Comparison of ENCODE assay signal across 10 cellular contexts in the genomic region with DNA sequence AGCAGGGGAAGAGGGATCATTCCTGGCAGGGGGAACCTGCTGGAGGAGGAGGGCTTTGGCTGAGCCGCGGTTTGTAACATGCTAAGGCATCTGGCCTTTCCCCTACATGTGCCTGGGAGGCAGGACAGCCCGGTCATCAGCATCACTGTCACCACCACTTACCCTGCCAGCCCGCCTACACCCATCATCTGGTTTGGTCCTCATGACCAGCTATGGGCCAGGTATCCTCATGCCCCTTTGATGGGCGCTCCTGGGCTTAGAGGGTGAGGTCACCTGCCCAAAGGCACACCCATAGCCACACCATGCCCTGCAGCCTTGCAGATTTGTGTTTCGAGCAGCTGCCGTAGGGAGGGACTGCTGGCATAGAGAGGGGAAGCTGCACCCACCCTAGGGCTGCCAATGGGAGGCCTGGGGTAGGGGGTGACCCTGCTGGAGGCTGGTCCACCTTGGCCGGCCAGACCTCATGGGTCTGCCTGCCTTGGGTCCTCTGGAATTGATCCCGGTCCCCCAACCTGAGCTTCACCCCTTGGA. TPM values are rescaled to one million over a fixed set of nuclear protein-coding genes. Genes with fewer than 3 reads are reported as not detected.
DNase-seq lines count a peak whose midpoint lies in the region; ATAC-seq and TF ChIP-seq lines count a peak whose summit lies in the region.
"Had no signal": no experiment of that assay in that cellular context is flagged by ENCODE, and none has a peak within 500 bp of the region (broad histone marks: within the 10 kb centered on the region; RNA-seq: fewer than 3 reads in every experiment).

No MANE protein-coding gene starts in this region.

- H3K27ac ChIP-seq in heart left ventricle, result peak overlapping the region in 10 of 12 donors; percentile 23 to 93 (median 72)
- H3K27ac ChIP-seq in duodenal mucosa (ENCODE audit: low read depth, low read length), result peak overlapping the region; percentile 53
- no peak overlapping the region for H3K27ac ChIP-seq in mesendoderm (ENCODE audit: low read depth, low read length)
- peak overlapping the region; percentile 95 for H3K27ac ChIP-seq in vagina
- H3K27ac ChIP-seq: neutrophil had no signal

- DNase-seq in heart left ventricle, result no peak
- no peak for DNase-seq in Right ventricle myocardium inferior (ENCODE audit: missing footprints)
- no peak for DNase-seq in mesendoderm
- DNase-seq in vagina (ENCODE audit: extremely low spot score in 2 of 2), result no peak
- DNase-seq in NCI-H187 treated with DMSO at 0.1 percent for 48 hours (lab: John Stamatoyannopoulos, UW), result no peak
- DNase-seq: AML-193 had no signal

- H2BK5ac ChIP-seq in mesendoderm (ENCODE audit: low read length), result no peak overlapping the region

- H3K36me3 ChIP-seq in heart left ventricle (peaks cover 0 to 10% (median 0%) of the 10 kb centered on the region in 9 donors), duodenal mucosa (ENCODE audit: control insufficient read depth in 1 of 2, insufficient read depth in 2 of 2, low read length in 2 of 2) (no peaks in the 10 kb centered on the region), mesendoderm (ENCODE audit: control insufficient read depth, insufficient read depth, low read length) (no peaks in the 10 kb centered on the region), vagina (peaks cover 2 to 9% of the 10 kb centered on the region in 2 donors)
- H3K36me3 ChIP-seq: neutrophil had no signal

- TF ChIP-seq POLR2A in heart left ventricle (IDR thresholded peaks at IDR 0.05), result no peak
- TF ChIP-seq POLR2A in vagina (IDR thresholded peaks at IDR 0.05), result no peak
- TF ChIP-seq POLR2A in GM18505 (IDR thresholded peaks at IDR 0.05; ENCODE audit: borderline replicate concordance, extremely low read depth, insufficient read depth, insufficient read length), result no peak

- H4K5ac ChIP-seq in mesendoderm (ENCODE audit: low read length), result no peak overlapping the region

- H3K27me3 ChIP-seq in heart left ventricle (peaks cover 0 to 43% (median 4%) of the 10 kb centered on the region in 9 donors), duodenal mucosa (ENCODE audit: control insufficient read depth in 1 of 2, insufficient read depth in 2 of 2, low read length in 2 of 2) (peaks cover 20 to 28% of the 10 kb centered on the region in 2 donors), mesendoderm (ENCODE audit: insufficient read depth, low read length, poor library complexity) (no peaks in the 10 kb centered on the region), vagina (no peaks in the 10 kb centered on the region)

- H3K4me2 ChIP-seq in mesendoderm (ENCODE audit: low read length), result peak overlapping the region; percentile 68

- peak overlapping the region; percentile 88 for H3K56ac ChIP-seq in mesendoderm (ENCODE audit: low read length)

- H3K4me3 ChIP-seq in heart left ventricle (peak overlapping the region in 10 of 12 donors; percentile 24 to 65 (median 50)), duodenal mucosa (ENCODE audit: low read depth in 1 of 2, low read length in 2 of 2) (peak overlapping the region; percentile 19 to 50), mesendoderm (ENCODE audit: low read length) (no peak overlapping the region), vagina (peak overlapping the region; percentile 62 to 63)

- no peak overlapping the region for H2BK15ac ChIP-seq in mesendoderm (replicated peaks; ENCODE audit: low read depth)

- H2AK5ac ChIP-seq in mesendoderm (ENCODE audit: low read length), result peak overlapping the region; percentile 43

- H3K18ac ChIP-seq in mesendoderm (ENCODE audit: low read length), result peak overlapping the region; percentile 24

- 40 to 62% (median 43%) methylated on average over 9 of the region's 9 CpGs for WGBS in heart left ventricle, 4 donors
- no CpG with 5 or more reads among the region's 9 CpGs for WGBS in mesendoderm (ENCODE audit: extremely low coverage, insufficient coverage, low lambda C conversion rate)

- no peak overlapping the region for H2BK120ac ChIP-seq in mesendoderm (ENCODE audit: low read depth, low read length)

- intact Hi-C loops in heart left ventricle (cut with DNase I) (loop anchor here in 2 of 10 donors (5.0 kb wide), 2 partner anchors 77 to 118 kb away; no protein-coding TSS in a partner anchor), Right ventricle myocardium inferior (cut with DNase I) (no loop called here), vagina (cut with DNase I) (loop anchor here (5.0 kb wide), 2 partner anchors 37 to 77 kb away; a partner anchor contains a TSS)

- no peak overlapping the region for H3K4ac ChIP-seq in mesendoderm (ENCODE audit: low read depth, low read length)

- peaks cover 0 to 58% (median 32%) of the 10 kb centered on the region in 12 donors for H3K4me1 ChIP-seq in heart left ventricle
- peaks cover 25 to 32% of the 10 kb centered on the region in 2 donors for H3K4me1 ChIP-seq in duodenal mucosa (ENCODE audit: control insufficient read depth in 1 of 2, insufficient read depth in 2 of 2, low read length in 2 of 2)
- H3K4me1 ChIP-seq in mesendoderm (ENCODE audit: control insufficient read depth, low read depth, low read length), result peaks cover 7% of the 10 kb centered on the region
- H3K4me1 ChIP-seq in vagina, result peaks cover 54% of the 10 kb centered on the region

- H3K9me3 ChIP-seq in heart left ventricle (no peaks in the 10 kb centered on the region), duodenal mucosa (ENCODE audit: control insufficient read depth in 1 of 2, low read length in 2 of 2) (no peaks in the 10 kb centered on the region), vagina (no peaks in the 10 kb centered on the region)
- H3K9me3 ChIP-seq: neutrophil had no signal

- H3K9ac ChIP-seq in duodenal mucosa (ENCODE audit: low read depth in 1 of 2, low read length in 2 of 2) (peak overlapping the region; percentile 44 to 46), mesendoderm (ENCODE audit: low read length) (peak overlapping the region; percentile 65)

- TF ChIP-seq CTCF in heart left ventricle (IDR thresholded peaks at IDR 0.05) (no peak), vagina (IDR thresholded peaks at IDR 0.05) (no peak)

- H4K8ac ChIP-seq in mesendoderm (ENCODE audit: low read depth, low read length), result no peak overlapping the region

- H3K23ac ChIP-seq in mesendoderm (ENCODE audit: low read length), result peak overlapping the region; percentile 1

- H3K79me1 ChIP-seq in mesendoderm (ENCODE audit: low read length), result no peaks in the 10 kb centered on the region

- no peaks in the 10 kb centered on the region for H3K79me2 ChIP-seq in mesendoderm (ENCODE audit: control insufficient read depth, insufficient read depth, low read length)

- ATAC-seq in heart left ventricle, result peak in 1 of 4 donors; percentile 20
- ATAC-seq in Right ventricle myocardium inferior, result no peak
- ATAC-seq in GM18505 (IDR thresholded peaks at IDR 0.05; ENCODE audit: unreplicated experiment), result no peak
- ATAC-seq in HG02973 (IDR thresholded peaks at IDR 0.05; ENCODE audit: unreplicated experiment), result no peak

RNA-seq across cellular contexts. Expression of a gene that starts 2.6 kb away (rescaled TPM):
- total RNA-seq in heart left ventricle (10 to 100 TPM in 1 of 9 donors, 1 to 10 TPM in 8; 1.6 to 13.1 (median 3.3) TPM), Right ventricle myocardium inferior (7.6 TPM), vagina (84.5 TPM)
- 1 to 10 TPM; 4.2 to 4.9 TPM for polyA plus RNA-seq in heart left ventricle
- polyA plus RNA-seq in mesendoderm (2013, experiment 1 of 2), result 9.4 TPM
- polyA plus RNA-seq in mesendoderm (2013, experiment 2 of 2), result 10.2 TPM

RNA-seq across cellular contexts. Expression of a gene that starts 29.6 kb away (rescaled TPM):
- total RNA-seq in heart left ventricle (not detected), Right ventricle myocardium inferior (not detected), vagina (not detected)
- polyA plus RNA-seq in heart left ventricle, result not detected
- polyA plus RNA-seq in mesendoderm (2013, experiment 1 of 2), result not detected
- not detected for polyA plus RNA-seq in mesendoderm (2013, experiment 2 of 2)

RNA-seq across cellular contexts. Expression of a gene that starts 38.3 kb away (rescaled TPM):
- total RNA-seq in heart left ventricle, result 10 to 100 TPM in 3 of 9 donors, 1 to 10 TPM in 6; 4.1 to 17.6 (median 7.5) TPM
- polyA plus RNA-seq in heart left ventricle, result 10 to 100 TPM in 1 of 2 donors, 1 to 10 TPM in 1; 4.8 to 11.1 TPM
- total RNA-seq in Right ventricle myocardium inferior, result 9.1 TPM
- polyA plus RNA-seq in mesendoderm (2013, experiment 1 of 2), result 10.7 TPM
- 11.4 TPM for polyA plus RNA-seq in mesendoderm (2013, experiment 2 of 2)
- 21.1 TPM for total RNA-seq in vagina
